25 cellular contexts compared by ENCODE assay signal in the genomic region with DNA sequence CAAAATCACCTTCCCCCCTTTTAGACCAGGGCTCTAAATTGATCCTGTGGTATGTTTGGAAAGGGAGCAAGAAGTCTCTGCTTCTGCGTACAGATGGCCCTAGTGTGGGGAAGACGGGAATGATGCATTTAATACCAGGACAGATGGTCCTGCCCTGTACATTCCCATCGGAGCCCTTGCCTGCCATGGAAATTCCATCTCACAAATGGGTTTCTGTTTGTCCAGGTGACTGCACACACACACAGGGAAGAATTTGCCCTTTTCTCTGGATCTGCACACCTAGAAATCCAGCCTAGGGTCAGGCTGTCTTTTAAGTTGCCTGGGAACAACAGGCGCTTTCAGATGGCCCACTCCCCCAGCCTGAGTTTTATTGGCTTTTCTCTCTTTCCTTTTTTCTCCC. TPM values are rescaled to one million over a fixed set of nuclear protein-coding genes. Genes with fewer than 3 reads are reported as not detected.
"Had no signal": no experiment of that assay in that cellular context is flagged by ENCODE, and none has a peak within 500 bp of the region (broad histone marks: within the 10 kb centered on the region; RNA-seq: fewer than 3 reads in every experiment).

No MANE protein-coding gene starts in this region.

- DNase-seq: activated CD4-positive, alpha-beta T cell treated with anti-CD3 and anti-CD28 coated beads for 48 hours; activated CD4-positive, CD25-positive, alpha-beta regulatory T cell; activated CD8-positive, alpha-beta T cell treated with anti-CD3 and anti-CD28 coated beads for 36 hours; activated naive CD4-positive, alpha-beta T cell treated with Interleukin-2 at 50 U/mL for 16 hours; activated naive CD8-positive, alpha-beta T cell treated with anti-CD3 and anti-CD28 coated beads, Interleukin-2, amount 10 ng/mL, durations not matched to agents 7 days and 5 days; activated T-cell treated with anti-CD3 and anti-CD28 coated beads, Interleukin-2, amount 50 U/mL, for 24 hours; anterior cingulate cortex; brain microvascular endothelial cell; central memory CD4-positive, alpha-beta T cell; foreskin keratinocyte; lower lobe of right lung; occipital lobe; T-helper 1 cell; T-helper 9 cell had no signal

- FAIRE-seq: colon, islet of Langerhans had no signal

- H3K27ac ChIP-seq: brain microvascular endothelial cell, foreskin keratinocyte, hepatocyte, lower lobe of right lung, right atrium auricular region, skin epidermis, suprapubic skin had no signal

- H3K9me3 ChIP-seq: lower lobe of right lung, right atrium auricular region, suprapubic skin had no signal

- H3K4me1 ChIP-seq: foreskin keratinocyte, lower lobe of right lung, right atrium auricular region, suprapubic skin had no signal

- H3K27me3 ChIP-seq: right atrium auricular region had no signal

- H3K4me3 ChIP-seq: hepatocyte, lower lobe of right lung, right atrium auricular region, skin epidermis, suprapubic skin had no signal

- H3K36me3 ChIP-seq: brain microvascular endothelial cell, lower lobe of right lung, right atrium auricular region, suprapubic skin had no signal

- ATAC-seq: activated CD8-positive, alpha-beta T cell treated with anti-CD3 and anti-CD28 coated beads for 36 hours; foreskin keratinocyte; lower lobe of right lung; natural killer cell treated with Interleukin-12 subunit alpha and Interleukin-12 subunit beta and Interleukin-15 and Interleukin-18, amount 100 ng/mL, for 72 hours had no signal

RNA-seq across cellular contexts. Expression of gene MAS1, which starts 1.3 kb away (rescaled TPM):
- total RNA-seq: activated CD8-positive, alpha-beta T cell treated with anti-CD3 and anti-CD28 coated beads for 36 hours; activated naive CD8-positive, alpha-beta T cell treated with anti-CD3 and anti-CD28 coated beads, Interleukin-2, amount 10 ng/mL, durations not matched to agents 7 days and 5 days; activated T-helper 2 cell treated with anti-CD3 and anti-CD28 coated beads, Interferon-gamma antibody, Interleukin-2, Interleukin-4, amounts not matched to agents 10 μg/mL and 5 μg/mL and 100 μg/mL, durations not matched to agents 14 hours and 24 hours and 36 hours; epithelial cell of proximal tubule; fibroblast of lung; foreskin keratinocyte; hepatocyte; lower lobe of right lung; mesenteric fat pad; occipital lobe; right atrium auricular region; suprapubic skin had no signal
- polyA plus RNA-seq: fibroblast of lung, foreskin keratinocyte, hepatocyte had no signal
